14 cellular contexts compared by ENCODE assay signal in the genomic region with DNA sequence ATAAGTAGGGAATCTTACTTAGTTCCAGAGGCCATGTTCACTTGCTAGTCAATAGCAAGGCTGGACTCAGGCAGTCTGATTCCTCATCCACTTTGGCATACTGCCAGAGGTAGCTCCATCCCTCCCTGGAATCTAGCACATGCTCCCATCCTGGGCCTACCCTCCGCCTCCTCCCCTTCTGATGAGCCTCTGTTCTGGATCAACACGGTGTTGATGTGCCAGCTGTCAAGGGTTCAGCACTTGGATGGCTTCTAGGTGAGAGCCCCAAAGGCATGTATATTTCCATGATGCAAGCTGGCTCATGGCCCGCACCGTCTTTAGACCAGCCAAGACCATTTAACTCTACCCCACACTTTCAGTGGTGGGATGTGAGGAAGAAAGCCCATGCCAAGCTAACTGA. TPM values are rescaled to one million over a fixed set of nuclear protein-coding genes. Genes with fewer than 3 reads are reported as not detected.
DNase-seq lines count a peak whose midpoint lies in the region; ATAC-seq and TF ChIP-seq lines count a peak whose summit lies in the region.
"Had no signal": no experiment of that assay in that cellular context is flagged by ENCODE, and none has a peak within 500 bp of the region (broad histone marks: within the 10 kb centered on the region; RNA-seq: fewer than 3 reads in every experiment).

No MANE protein-coding gene starts in this region.

- H2AFZ ChIP-seq in hepatocyte: no peak overlapping the region
- H2AFZ ChIP-seq: parathyroid adenoma had no signal

- ATAC-seq in natural killer cell treated with Interleukin-12 subunit alpha and Interleukin-12 subunit beta and Interleukin-15 and Interleukin-18, amount 100 ng/mL, for 72 hours: peak; percentile 17 to 43
- ATAC-seq in natural killer cell: no peak
- no peak for ATAC-seq in HG03039 (IDR thresholded peaks at IDR 0.05; ENCODE audit: unreplicated experiment)
- no peak for ATAC-seq in GM21786 (IDR thresholded peaks at IDR 0.05; ENCODE audit: unreplicated experiment)
- ATAC-seq: PC-3 had no signal

- no peak overlapping the region for H3K4me2 ChIP-seq in hepatocyte

- DNase-seq in natural killer cell treated with Interleukin-12 subunit alpha and Interleukin-12 subunit beta and Interleukin-15 and Interleukin-18, amount 100 ng/mL, for 72 hours (ENCODE audit: low spot score): no peak
- no peak for DNase-seq in natural killer cell
- peak; percentile 39 for DNase-seq in WERI-Rb-1
- peak; percentile 64 for DNase-seq in hepatocyte (ENCODE audit: low spot score)
- no peak for DNase-seq in NK-92 treated with Interleukin-12 subunit alpha and Interleukin-12 subunit beta, amount 100 ng/mL, for 24 hours (lab: John Stamatoyannopoulos, UW)
- no peak for DNase-seq in NCI-H774 (lab: John Stamatoyannopoulos, UW)
- DNase-seq: activated T-cell treated with anti-CD3 and anti-CD28 coated beads, Interleukin-2, amount 50 U/mL, for 24 hours; NCI-H1048; PC-3; stimulated activated CD4-positive, alpha-beta T cell treated with anti-CD3 and anti-CD28 coated beads, Interleukin-15, amount 100 ng/mL, for 24 hours had no signal

- H3K4me3 Mint-ChIP-seq in natural killer cell treated with Interleukin-12 subunit alpha and Interleukin-12 subunit beta and Interleukin-15 and Interleukin-18, amount 100 ng/mL, for 72 hours: no peak overlapping the region
- H3K4me3 Mint-ChIP-seq in natural killer cell: no peak overlapping the region
- H3K4me3 Mint-ChIP-seq: activated T-cell treated with anti-CD3 and anti-CD28 coated beads, Interleukin-2, amount 50 U/mL, for 24 hours had no signal

- H3K9me2 ChIP-seq in hepatocyte (replicated peaks; ENCODE audit: insufficient read depth): no peaks in the 10 kb centered on the region

- H3K4me1 ChIP-seq in hepatocyte (ENCODE audit: insufficient read depth): peaks cover 4% of the 10 kb centered on the region

- no peaks in the 10 kb centered on the region for H4K20me1 ChIP-seq in hepatocyte (ENCODE audit: insufficient read depth, poor library complexity, severe bottlenecking)

- peaks cover 14 to 29% of the 10 kb centered on the region in 2 donors for H3K27me3 Mint-ChIP-seq in natural killer cell treated with Interleukin-12 subunit alpha and Interleukin-12 subunit beta and Interleukin-15 and Interleukin-18, amount 100 ng/mL, for 72 hours
- H3K27me3 Mint-ChIP-seq in natural killer cell (ENCODE audit: low read depth in 2 of 2): peaks cover 5 to 24% of the 10 kb centered on the region in 2 donors

- H3K9me3 ChIP-seq in WERI-Rb-1 (ENCODE audit: severe bottlenecking) (no peaks in the 10 kb centered on the region), hepatocyte (ENCODE audit: low read depth) (no peaks in the 10 kb centered on the region)
- H3K9me3 ChIP-seq: tibial nerve had no signal

- no peaks in the 10 kb centered on the region for H3K27me3 ChIP-seq in WERI-Rb-1 (ENCODE audit: insufficient read depth, low read depth, severe bottlenecking)
- H3K27me3 ChIP-seq in hepatocyte: no peaks in the 10 kb centered on the region
- H3K27me3 ChIP-seq: tibial nerve had no signal

- no peaks in the 10 kb centered on the region for H3K79me2 ChIP-seq in hepatocyte
- H3K79me2 ChIP-seq: parathyroid adenoma had no signal

- intact Hi-C loops in natural killer cell (cut with micrococcal nuclease): no loop called here

- TF ChIP-seq CTCF in natural killer cell (IDR thresholded peaks at IDR 0.05) (no peak), WERI-Rb-1 (IDR thresholded peaks at IDR 0.05; ENCODE audit: low read depth, low read length) (no peak), hepatocyte (IDR thresholded peaks at IDR 0.05; ENCODE audit: poor library complexity) (no peak)

- H3K27ac Mint-ChIP-seq in natural killer cell treated with Interleukin-12 subunit alpha and Interleukin-12 subunit beta and Interleukin-15 and Interleukin-18, amount 100 ng/mL, for 72 hours: no peak overlapping the region
- H3K27ac Mint-ChIP-seq in natural killer cell: no peak overlapping the region
- H3K27ac Mint-ChIP-seq: activated T-cell treated with anti-CD3 and anti-CD28 coated beads, Interleukin-2, amount 50 U/mL, for 24 hours had no signal

- H3K9me3 Mint-ChIP-seq in natural killer cell treated with Interleukin-12 subunit alpha and Interleukin-12 subunit beta and Interleukin-15 and Interleukin-18, amount 100 ng/mL, for 72 hours: no peaks in the 10 kb centered on the region
- H3K9me3 Mint-ChIP-seq in natural killer cell: no peaks in the 10 kb centered on the region
- H3K9me3 Mint-ChIP-seq: activated T-cell treated with anti-CD3 and anti-CD28 coated beads, Interleukin-2, amount 50 U/mL, for 24 hours had no signal

- H3K4me3 ChIP-seq in WERI-Rb-1 (ENCODE audit: low read depth, low read length) (no peak overlapping the region), hepatocyte (no peak overlapping the region)
- H3K4me3 ChIP-seq: tibial nerve had no signal

- H3K36me3 ChIP-seq in WERI-Rb-1 (peaks cover 11% of the 10 kb centered on the region), hepatocyte (replicated peaks; ENCODE audit: insufficient read depth, low read depth) (no peaks in the 10 kb centered on the region)
- H3K36me3 ChIP-seq: tibial nerve had no signal

- H3K27ac ChIP-seq in WERI-Rb-1 (peak overlapping the region; percentile 88), hepatocyte (peak overlapping the region; percentile 65)
- H3K27ac ChIP-seq: parathyroid adenoma, tibial nerve had no signal

- H3K4me1 Mint-ChIP-seq in natural killer cell treated with Interleukin-12 subunit alpha and Interleukin-12 subunit beta and Interleukin-15 and Interleukin-18, amount 100 ng/mL, for 72 hours (ENCODE audit: low read depth in 2 of 2): no peaks in the 10 kb centered on the region
- no peaks in the 10 kb centered on the region for H3K4me1 Mint-ChIP-seq in natural killer cell

- 71% methylated on average over 4 of the region's 4 CpGs for WGBS in hepatocyte (ENCODE audit: low lambda C conversion rate, missing lambda C conversion rate)

- no peaks in the 10 kb centered on the region for H3K36me3 Mint-ChIP-seq in natural killer cell treated with Interleukin-12 subunit alpha and Interleukin-12 subunit beta and Interleukin-15 and Interleukin-18, amount 100 ng/mL, for 72 hours
- H3K36me3 Mint-ChIP-seq in natural killer cell: no peaks in the 10 kb centered on the region

RNA-seq across cellular contexts. Expression of a gene that starts 36.4 kb away (rescaled TPM):
- not detected for total RNA-seq in natural killer cell treated with Interleukin-12 subunit alpha and Interleukin-12 subunit beta and Interleukin-15 and Interleukin-18, amount 100 ng/mL, for 72 hours
- total RNA-seq in natural killer cell (1 to 10 TPM in 1 of 3 donors, under 1 TPM in 2; 0.47 to 1.1 (median 0.97) TPM), hepatocyte (0.12 and 0.57 TPM in 2 replicates)
- polyA plus RNA-seq in hepatocyte: 0.74 and 0.87 TPM in 2 replicates
- total RNA-seq: PC-3 had no signal

RNA-seq across cellular contexts. Expression of a gene that starts 36.9 kb away (rescaled TPM):
- 10 to 100 TPM; 26.4 to 31.3 TPM for total RNA-seq in natural killer cell treated with Interleukin-12 subunit alpha and Interleukin-12 subunit beta and Interleukin-15 and Interleukin-18, amount 100 ng/mL, for 72 hours
- total RNA-seq in natural killer cell: 10 to 100 TPM; 44.2 to 54.5 (median 50.2) TPM
- total RNA-seq in hepatocyte: 79.0 and 86.3 TPM in 2 replicates
- polyA plus RNA-seq in hepatocyte: 90.1 and 98.6 TPM in 2 replicates

RNA-seq across cellular contexts. Expression of a gene that starts 38.9 kb away (rescaled TPM):
- 1 to 10 TPM in 1 of 2 donors, under 1 TPM in 1; 0.98 to 8.8 TPM for total RNA-seq in natural killer cell treated with Interleukin-12 subunit alpha and Interleukin-12 subunit beta and Interleukin-15 and Interleukin-18, amount 100 ng/mL, for 72 hours
- total RNA-seq in natural killer cell (under 1 TPM; 0.13 to 0.45 (median 0.39) TPM), hepatocyte (1.1 and 1.4 TPM in 2 replicates)
- 0.66 and 2.3 TPM in 2 replicates for polyA plus RNA-seq in hepatocyte

RNA-seq across cellular contexts. Expression of a gene that starts 43.6 kb away (rescaled TPM):
- total RNA-seq in natural killer cell treated with Interleukin-12 subunit alpha and Interleukin-12 subunit beta and Interleukin-15 and Interleukin-18, amount 100 ng/mL, for 72 hours: 1 to 10 TPM in 1 of 2 donors, under 1 TPM in 1; 0.76 to 2.6 TPM
- total RNA-seq in natural killer cell (1 to 10 TPM; 4.5 to 6.1 (median 5.0) TPM), hepatocyte (1.8 and 12.9 TPM in 2 replicates)
- 1.9 and 2.6 TPM in 2 replicates for polyA plus RNA-seq in hepatocyte

Comparison
In these comparisons a context has a peak if more than half of its experiments do, and no peak if none do; other contexts are left out.
1. ATAC-seq: peak in natural killer cell treated with Interleukin-12 subunit alpha and Interleukin-12 subunit beta and Interleukin-15 and Interleukin-18, amount 100 ng/mL, for 72 hours (2 of 2); none in natural killer cell (0 of 3), HG03039 (single experiment) and GM21786 (single experiment).
2. DNase-seq: peak in WERI-Rb-1 (single experiment) and hepatocyte (single experiment); none in natural killer cell treated with Interleukin-12 subunit alpha and Interleukin-12 subunit beta and Interleukin-15 and Interleukin-18, amount 100 ng/mL, for 72 hours (single experiment), natural killer cell (single experiment), NK-92 treated with Interleukin-12 subunit alpha and Interleukin-12 subunit beta, amount 100 ng/mL, for 24 hours (single experiment) and NCI-H774 (single experiment).